ENCODE assay signal across 1 cellular context in genomic region chr14:103528512-103529382, GRCh38.
A peak's percentile ranks its signal among the peaks of the same experiment; 100 is the strongest.
TF ChIP-seq lines count a peak whose summit lies in the region.

Gene TRMT61A (plus strand): TSS chr14:103529196. CDS start chr14:103529979, 783 bp downstream.

TF ChIP-seq in HEK293, 187 proteins besides CTCF, POLR2A, EP300 and RAD21 (continued from another document):
- no peak for TF ChIP-seq PRDM4 (tag by site-specific recombination; IDR thresholded peaks at IDR 0.05)
- TF ChIP-seq ZNF843 (tag by site-specific recombination; IDR thresholded peaks at IDR 0.05): no peak
- no peak for TF ChIP-seq ZIC2 (tag by site-specific recombination; IDR thresholded peaks at IDR 0.05)
- TF ChIP-seq ZBTB11 (tag by site-specific recombination; conservative IDR thresholded peaks at IDR 0.05; ENCODE audit: low read depth): 0 out of 2 replicates have a peak, but pooled peaks have one; percentile 0
- no peak for TF ChIP-seq EGR2 (tag by site-specific recombination; IDR thresholded peaks at IDR 0.05; ENCODE audit: low read depth)
- TF ChIP-seq ZNF274 (IDR thresholded peaks at IDR 0.05; ENCODE audit: low read length): no peak
- TF ChIP-seq ZNF274 (tag by site-specific recombination; IDR thresholded peaks at IDR 0.05; ENCODE audit: borderline replicate concordance): no peak
- TF ChIP-seq SP7 (tag by site-specific recombination; IDR thresholded peaks at IDR 0.05): 0 out of 2 replicates have a peak, but pooled peaks have one; percentile 40
- TF ChIP-seq KLF8 (tag by site-specific recombination; IDR thresholded peaks at IDR 0.05): peak; percentile 55
- TF ChIP-seq ZNF777 (tag by site-specific recombination; IDR thresholded peaks at IDR 0.05; ENCODE audit: borderline replicate concordance): no peak
- TF ChIP-seq ZEB2 (tag by site-specific recombination; IDR thresholded peaks at IDR 0.05): 0 out of 2 replicates have a peak, but pooled peaks have one; percentile 26
- no peak for TF ChIP-seq HOXC10 (CRISPR knock-in tag; IDR thresholded peaks at IDR 0.05)
- TF ChIP-seq ZNF280D (tag by site-specific recombination; IDR thresholded peaks at IDR 0.05): no peak
- peak; percentile 84 for TF ChIP-seq GLIS1 (tag by site-specific recombination; IDR thresholded peaks at IDR 0.05)
- no peak for TF ChIP-seq ZNF169 (tag by site-specific recombination; IDR thresholded peaks at IDR 0.05)
- TF ChIP-seq ZNF580 (tag by site-specific recombination; IDR thresholded peaks at IDR 0.05): no peak
- no peak for TF ChIP-seq ZNF223 (tag by site-specific recombination; IDR thresholded peaks at IDR 0.05)
- TF ChIP-seq ZNF791 (tag by site-specific recombination; IDR thresholded peaks at IDR 0.05): no peak
- no peak for TF ChIP-seq ZNF596 (tag by site-specific recombination; IDR thresholded peaks at IDR 0.05)
- no peak for TF ChIP-seq ATF2 (tag by site-specific recombination; IDR thresholded peaks at IDR 0.05; ENCODE audit: low read depth)
- no peak for TF ChIP-seq ZNF449 (tag by site-specific recombination; IDR thresholded peaks at IDR 0.05)
- no peak for TF ChIP-seq ELK4 (IDR thresholded peaks at IDR 0.05; ENCODE audit: borderline replicate concordance, low read depth, low read length)
- no peak for TF ChIP-seq ZNF433 (tag by site-specific recombination; IDR thresholded peaks at IDR 0.05; ENCODE audit: low read depth)
- TF ChIP-seq ZNF514 (tag by site-specific recombination; IDR thresholded peaks at IDR 0.05): no peak
- no peak for TF ChIP-seq ZNF19 (tag by site-specific recombination; IDR thresholded peaks at IDR 0.05; ENCODE audit: low read depth)
- TF ChIP-seq ZFP69B (tag by site-specific recombination; IDR thresholded peaks at IDR 0.05): no peak
- TF ChIP-seq ZNF571 (tag by site-specific recombination; IDR thresholded peaks at IDR 0.05): no peak
- TF ChIP-seq ZNF560 (tag by site-specific recombination; IDR thresholded peaks at IDR 0.05; ENCODE audit: borderline replicate concordance): no peak
- no peak for TF ChIP-seq ZNF529 (tag by site-specific recombination; IDR thresholded peaks at IDR 0.05; ENCODE audit: insufficient replicate concordance)
- TF ChIP-seq KLF16 (tag by site-specific recombination; IDR thresholded peaks at IDR 0.05): no peak
- TF ChIP-seq KLF9 (tag by site-specific recombination; IDR thresholded peaks at IDR 0.05; ENCODE audit: low read depth): no peak
